41 cellular contexts compared by ENCODE assay signal in the genomic region with DNA sequence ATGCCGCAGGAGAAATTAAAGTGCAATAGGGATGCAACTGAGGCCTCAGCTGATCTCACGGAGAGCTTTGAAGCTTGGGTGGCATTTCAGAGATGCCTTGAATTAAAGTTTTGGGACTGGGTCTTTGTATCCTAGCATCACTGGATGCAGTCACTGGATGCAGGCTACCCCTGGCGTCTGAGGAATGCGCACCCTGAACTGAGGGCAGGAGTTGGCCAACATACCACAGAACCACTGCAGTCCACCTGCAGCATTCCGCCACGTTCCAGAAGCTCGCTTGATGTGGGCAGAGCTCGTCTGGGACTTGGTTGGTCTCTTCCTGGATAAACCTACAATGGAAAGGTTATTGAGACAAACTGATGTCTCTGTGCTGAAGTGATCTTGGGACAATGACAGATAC. TPM values are rescaled to one million over a fixed set of nuclear protein-coding genes. Genes with fewer than 3 reads are reported as not detected.
"Had no signal": no experiment of that assay in that cellular context is flagged by ENCODE, and none has a peak within 500 bp of the region (broad histone marks: within the 10 kb centered on the region; RNA-seq: fewer than 3 reads in every experiment).

No MANE protein-coding gene starts in this region.

- H3K36me3 ChIP-seq: adrenal gland, ascending aorta, brain microvascular endothelial cell, breast epithelium, cardiac muscle cell had no signal

- H3K27me3 ChIP-seq: adrenal gland, ascending aorta, body of pancreas, brain microvascular endothelial cell, cardiac muscle cell had no signal

- H3K9me3 ChIP-seq: adrenal gland, ascending aorta, body of pancreas, breast epithelium had no signal

- DNase-seq: activated effector memory CD4-positive, alpha-beta T cell treated with anti-CD3 and anti-CD28 coated beads, Interleukin-2, amount 50 U/mL, for 16 hours; activated effector memory CD4-positive, alpha-beta T cell treated with Interleukin-2 at 50 U/mL for 16 hours; activated gamma-delta T cell; activated gamma-delta T cell treated with Interleukin-2 at 50 U/mL for 16 hours; activated naive CD4-positive, alpha-beta T cell; activated naive CD4-positive, alpha-beta T cell treated with anti-CD3 and anti-CD28 coated beads for 36 hours; activated naive CD4-positive, alpha-beta T cell treated with anti-CD3 and anti-CD28 coated beads, Interleukin-2, amount 10 ng/mL, durations not matched to agents 7 days and 5 days; activated naive CD4-positive, alpha-beta T cell treated with anti-CD3 and anti-CD28 coated beads, Interleukin-2, amount 50 U/mL, for 16 hours; activated naive CD4-positive, alpha-beta T cell treated with Interleukin-2 at 50 U/mL for 16 hours; activated naive CD8-positive, alpha-beta T cell treated with anti-CD3 and anti-CD28 coated beads for 36 hours; activated naive CD8-positive, alpha-beta T cell treated with anti-CD3 and anti-CD28 coated beads, Interleukin-2, amount 10 ng/mL, durations not matched to agents 7 days and 5 days; activated naive CD8-positive, alpha-beta T cell treated with anti-CD3 and anti-CD28 coated beads, Interleukin-2, amount 50 U/mL, for 24 hours; activated T-cell treated with anti-CD3 and anti-CD28 coated beads for 4 hours; activated T-cell treated with anti-CD3 and anti-CD28 coated beads, Interleukin-2, amount 50 U/mL, for 1 hour; activated T-cell treated with anti-CD3 and anti-CD28 coated beads, Interleukin-2, amount 50 U/mL, for 24 hours; activated T-cell treated with anti-CD3 and anti-CD28 coated beads, Interleukin-2, amount 50 U/mL, for 4 hours; activated T-cell treated with anti-CD3 and anti-CD28 coated beads, Interleukin-2, amount 50 U/mL, for 48 hours; activated T-cell treated with anti-CD3 and anti-CD28 coated beads, Interleukin-2, amount 50 U/mL, for 72 hours; adrenal gland; amniotic stem cell; amygdala; anterior cingulate cortex; aorta; body of pancreas; brain microvascular endothelial cell; caudate nucleus; central memory CD4-positive, alpha-beta T cell; cerebellar nuclear complex had no signal

- H3K4me3 ChIP-seq: adrenal gland, ascending aorta, body of pancreas, breast epithelium, cardiac muscle cell had no signal

- H3K27me3 Mint-ChIP-seq: activated naive CD4-positive, alpha-beta T cell treated with anti-CD3 and anti-CD28 coated beads, Interleukin-2, amount 10 ng/mL, durations not matched to agents 7 days and 5 days; activated naive CD8-positive, alpha-beta T cell treated with anti-CD3 and anti-CD28 coated beads, Interleukin-2, amount 10 ng/mL, durations not matched to agents 7 days and 5 days; central memory CD8-positive, alpha-beta T cell had no signal

- H3K4me3 Mint-ChIP-seq: activated naive CD4-positive, alpha-beta T cell treated with anti-CD3 and anti-CD28 coated beads for 36 hours; activated naive CD4-positive, alpha-beta T cell treated with anti-CD3 and anti-CD28 coated beads, Interleukin-2, amount 10 ng/mL, durations not matched to agents 7 days and 5 days; activated naive CD4-positive, alpha-beta T cell treated with anti-CD3 and anti-CD28 coated beads, Interleukin-2, amount 50 U/mL, for 24 hours; activated naive CD8-positive, alpha-beta T cell; activated naive CD8-positive, alpha-beta T cell treated with anti-CD3 and anti-CD28 coated beads for 36 hours; activated naive CD8-positive, alpha-beta T cell treated with anti-CD3 and anti-CD28 coated beads, Interleukin-2, amount 10 ng/mL, durations not matched to agents 7 days and 5 days; activated naive CD8-positive, alpha-beta T cell treated with anti-CD3 and anti-CD28 coated beads, Interleukin-2, amount 50 U/mL, for 24 hours; activated T-cell treated with anti-CD3 and anti-CD28 coated beads, Interleukin-2, amount 50 U/mL, for 24 hours; activated T-cell treated with anti-CD3 and anti-CD28 coated beads, Interleukin-2, amount 50 U/mL, for 4 hours; activated T-cell treated with anti-CD3 and anti-CD28 coated beads, Interleukin-2, amount 50 U/mL, for 72 hours; activated T-helper 1 cell treated with anti-CD3 and anti-CD28 coated beads, Interleukin-12 subunit alpha, Interleukin-12 subunit beta, Interleukin-2, Interleukin-4 antibody, amounts not matched to agents 30 ng/mL and 10 ng/mL and 1 ng/mL, durations not matched to agents 14 hours and 24 hours and 36 hours; activated T-helper 17 cell treated with anti-CD3 and anti-CD28 coated beads, Interleukin-2, amount 50 U/mL, for 72 hours; brain; central memory CD8-positive, alpha-beta T cell had no signal

- H3K27ac ChIP-seq: adrenal gland, ascending aorta, body of pancreas, brain microvascular endothelial cell, breast epithelium, cardiac muscle cell had no signal

- H3K36me3 Mint-ChIP-seq: activated naive CD4-positive, alpha-beta T cell treated with anti-CD3 and anti-CD28 coated beads, Interleukin-2, amount 10 ng/mL, durations not matched to agents 7 days and 5 days; activated naive CD4-positive, alpha-beta T cell treated with anti-CD3 and anti-CD28 coated beads, Interleukin-2, amount 50 U/mL, for 24 hours; activated naive CD4-positive, alpha-beta T cell treated with anti-CD3 and anti-CD28 coated beads, Interleukin-2, amount 50 U/mL, for 72 hours; activated naive CD8-positive, alpha-beta T cell; activated naive CD8-positive, alpha-beta T cell treated with anti-CD3 and anti-CD28 coated beads for 36 hours; activated naive CD8-positive, alpha-beta T cell treated with anti-CD3 and anti-CD28 coated beads, Interleukin-2, amount 10 ng/mL, durations not matched to agents 7 days and 5 days; brain had no signal

- H3K4me1 Mint-ChIP-seq: activated naive CD4-positive, alpha-beta T cell treated with anti-CD3 and anti-CD28 coated beads, Interleukin-2, amount 10 ng/mL, durations not matched to agents 7 days and 5 days; activated naive CD4-positive, alpha-beta T cell treated with anti-CD3 and anti-CD28 coated beads, Interleukin-2, amount 50 U/mL, for 24 hours; activated naive CD8-positive, alpha-beta T cell treated with anti-CD3 and anti-CD28 coated beads for 36 hours; activated naive CD8-positive, alpha-beta T cell treated with anti-CD3 and anti-CD28 coated beads, Interleukin-2, amount 10 ng/mL, durations not matched to agents 7 days and 5 days; activated naive CD8-positive, alpha-beta T cell treated with anti-CD3 and anti-CD28 coated beads, Interleukin-2, amount 50 U/mL, for 24 hours; activated T-helper 17 cell treated with anti-CD3 and anti-CD28 coated beads, Interleukin-2, amount 50 U/mL, for 72 hours; central memory CD8-positive, alpha-beta T cell had no signal

- H3K9me3 Mint-ChIP-seq: activated naive CD4-positive, alpha-beta T cell treated with anti-CD3 and anti-CD28 coated beads for 36 hours; activated naive CD4-positive, alpha-beta T cell treated with anti-CD3 and anti-CD28 coated beads, Interleukin-2, amount 10 ng/mL, durations not matched to agents 7 days and 5 days; activated naive CD4-positive, alpha-beta T cell treated with anti-CD3 and anti-CD28 coated beads, Interleukin-2, amount 50 U/mL, for 24 hours; activated naive CD4-positive, alpha-beta T cell treated with anti-CD3 and anti-CD28 coated beads, Interleukin-2, amount 50 U/mL, for 72 hours; activated naive CD8-positive, alpha-beta T cell treated with anti-CD3 and anti-CD28 coated beads for 36 hours; activated naive CD8-positive, alpha-beta T cell treated with anti-CD3 and anti-CD28 coated beads, Interleukin-2, amount 10 ng/mL, durations not matched to agents 7 days and 5 days; activated naive CD8-positive, alpha-beta T cell treated with anti-CD3 and anti-CD28 coated beads, Interleukin-2, amount 50 U/mL, for 24 hours; activated T-cell treated with anti-CD3 and anti-CD28 coated beads, Interleukin-2, amount 50 U/mL, for 24 hours; activated T-cell treated with anti-CD3 and anti-CD28 coated beads, Interleukin-2, amount 50 U/mL, for 4 hours; activated T-helper 1 cell treated with anti-CD3 and anti-CD28 coated beads, Interleukin-12 subunit alpha, Interleukin-12 subunit beta, Interleukin-2, Interleukin-4 antibody, amounts not matched to agents 30 ng/mL and 10 ng/mL and 1 ng/mL, durations not matched to agents 14 hours and 24 hours and 36 hours; activated T-helper 17 cell treated with anti-CD3 and anti-CD28 coated beads, Interleukin-2, amount 50 U/mL, for 72 hours; activated T-helper 2 cell treated with anti-CD3 and anti-CD28 coated beads, Interferon-gamma antibody, Interleukin-2, Interleukin-4, amounts not matched to agents 10 μg/mL and 5 μg/mL and 100 μg/mL, durations not matched to agents 14 hours and 24 hours and 36 hours; central memory CD8-positive, alpha-beta T cell had no signal

- ATAC-seq: activated naive CD4-positive, alpha-beta T cell treated with anti-CD3 and anti-CD28 coated beads, Interleukin-2, amount 50 U/mL, for 72 hours; activated naive CD8-positive, alpha-beta T cell treated with anti-CD3 and anti-CD28 coated beads, Interleukin-2, amount 50 U/mL, for 24 hours; activated T-cell treated with anti-CD3 and anti-CD28 coated beads, Interleukin-2, amount 50 U/mL, for 4 hours; activated T-cell treated with anti-CD3 and anti-CD28 coated beads, Interleukin-2, amount 50 U/mL, for 72 hours; activated T-helper 17 cell treated with anti-CD3 and anti-CD28 coated beads, Interleukin-2, amount 50 U/mL, for 72 hours; body of pancreas had no signal

- H3K4me1 ChIP-seq: adrenal gland, ascending aorta, breast epithelium had no signal

- FAIRE-seq: astrocyte, bronchial epithelial cell had no signal

- H3K27ac Mint-ChIP-seq: activated naive CD4-positive, alpha-beta T cell treated with anti-CD3 and anti-CD28 coated beads for 36 hours; activated naive CD4-positive, alpha-beta T cell treated with anti-CD3 and anti-CD28 coated beads, Interleukin-2, amount 10 ng/mL, durations not matched to agents 7 days and 5 days; activated naive CD4-positive, alpha-beta T cell treated with anti-CD3 and anti-CD28 coated beads, Interleukin-2, amount 50 U/mL, for 24 hours; activated naive CD4-positive, alpha-beta T cell treated with anti-CD3 and anti-CD28 coated beads, Interleukin-2, amount 50 U/mL, for 72 hours; activated naive CD8-positive, alpha-beta T cell; activated naive CD8-positive, alpha-beta T cell treated with anti-CD3 and anti-CD28 coated beads for 36 hours; activated naive CD8-positive, alpha-beta T cell treated with anti-CD3 and anti-CD28 coated beads, Interleukin-2, amount 10 ng/mL, durations not matched to agents 7 days and 5 days; activated naive CD8-positive, alpha-beta T cell treated with anti-CD3 and anti-CD28 coated beads, Interleukin-2, amount 50 U/mL, for 24 hours; activated T-cell treated with anti-CD3 and anti-CD28 coated beads, Interleukin-2, amount 50 U/mL, for 24 hours; activated T-cell treated with anti-CD3 and anti-CD28 coated beads, Interleukin-2, amount 50 U/mL, for 72 hours; activated T-helper 1 cell treated with anti-CD3 and anti-CD28 coated beads, Interleukin-12 subunit alpha, Interleukin-12 subunit beta, Interleukin-2, Interleukin-4 antibody, amounts not matched to agents 30 ng/mL and 10 ng/mL and 1 ng/mL, durations not matched to agents 14 hours and 24 hours and 36 hours; activated T-helper 17 cell treated with anti-CD3 and anti-CD28 coated beads, Interleukin-2, amount 50 U/mL, for 72 hours; activated T-helper 2 cell treated with anti-CD3 and anti-CD28 coated beads, Interferon-gamma antibody, Interleukin-2, Interleukin-4, amounts not matched to agents 10 μg/mL and 5 μg/mL and 100 μg/mL, durations not matched to agents 14 hours and 24 hours and 36 hours; brain had no signal

RNA-seq across cellular contexts. Expression of a gene that starts 34.1 kb away (rescaled TPM):
- total RNA-seq: activated naive CD4-positive, alpha-beta T cell treated with anti-CD3 and anti-CD28 coated beads for 36 hours; activated naive CD4-positive, alpha-beta T cell treated with anti-CD3 and anti-CD28 coated beads, Interleukin-2, amount 50 U/mL, for 72 hours; activated naive CD8-positive, alpha-beta T cell treated with anti-CD3 and anti-CD28 coated beads for 36 hours; activated naive CD8-positive, alpha-beta T cell treated with anti-CD3 and anti-CD28 coated beads, Interleukin-2, amount 10 ng/mL, durations not matched to agents 7 days and 5 days; activated T-cell treated with anti-CD3 and anti-CD28 coated beads, Interleukin-2, amount 50 U/mL, for 4 hours; activated T-cell treated with anti-CD3 and anti-CD28 coated beads, Interleukin-2, amount 50 U/mL, for 72 hours; activated T-helper 1 cell treated with anti-CD3 and anti-CD28 coated beads, Interleukin-12 subunit alpha, Interleukin-12 subunit beta, Interleukin-2, Interleukin-4 antibody, amounts not matched to agents 30 ng/mL and 10 ng/mL and 1 ng/mL, durations not matched to agents 14 hours and 24 hours and 36 hours; activated T-helper 17 cell treated with anti-CD3 and anti-CD28 coated beads, Interleukin-2, amount 50 U/mL, for 72 hours; activated T-helper 2 cell treated with anti-CD3 and anti-CD28 coated beads, Interferon-gamma antibody, Interleukin-2, Interleukin-4, amounts not matched to agents 10 μg/mL and 5 μg/mL and 100 μg/mL, durations not matched to agents 14 hours and 24 hours and 36 hours; aorta; ascending aorta; bronchial epithelial cell had no signal
